2 cellular contexts compared by ENCODE assay signal in genomic region chr6:11485261-11485660, GRCh38.
TF ChIP-seq lines count a peak whose summit lies in the region.

No MANE protein-coding gene starts in this region.

TF ChIP-seq in SK-N-SH, 30 proteins besides CTCF, POLR2A, EP300 and RAD21 (continued from another document):
- TF ChIP-seq PBX3 (IDR thresholded peaks at IDR 0.05), result no peak
- no peak for TF ChIP-seq JUND (IDR thresholded peaks at IDR 0.05)
- no peak for TF ChIP-seq TCF12 (IDR thresholded peaks at IDR 0.05)
- TF ChIP-seq RFX5 (IDR thresholded peaks at IDR 0.05; ENCODE audit: low read length), result no peak
- no peak for TF ChIP-seq MXI1 (IDR thresholded peaks at IDR 0.05; ENCODE audit: low read depth, low read length)
- no peak for TF ChIP-seq RXRA (IDR thresholded peaks at IDR 0.05; ENCODE audit: borderline replicate concordance, low read depth)
- no peak for TF ChIP-seq EZH2phosphoT487 (IDR thresholded peaks at IDR 0.05; ENCODE audit: borderline replicate concordance, low read depth)
- TF ChIP-seq YY1 (IDR thresholded peaks at IDR 0.05; ENCODE audit: low read depth), result no peak
- TF ChIP-seq GABPA (IDR thresholded peaks at IDR 0.05; ENCODE audit: low read depth), result no peak
- TF ChIP-seq USF1 (IDR thresholded peaks at IDR 0.05; ENCODE audit: borderline replicate concordance, low read depth), result no peak
- no peak for TF ChIP-seq GATA2 (CRISPR knock-in tag; IDR thresholded peaks at IDR 0.05)
- no peak for TF ChIP-seq ZBTB33 (IDR thresholded peaks at IDR 0.05; ENCODE audit: borderline replicate concordance, low read depth)

TF ChIP-seq in SK-N-SH treated with all-trans-retinoic acid at 6 μM for 48 hours, 23 proteins besides CTCF, POLR2A, EP300 and RAD21 (continued from another document):
- TF ChIP-seq TSHZ2 (CRISPR knock-in tag; IDR thresholded peaks at IDR 0.05) (no peak), OSR1 (CRISPR knock-in tag; IDR thresholded peaks at IDR 0.05) (no peak), PPARA (CRISPR knock-in tag; IDR thresholded peaks at IDR 0.05; ENCODE audit: borderline replicate concordance) (no peak), TCF4 (CRISPR knock-in tag; IDR thresholded peaks at IDR 0.05; ENCODE audit: borderline replicate concordance) (no peak), ZC3H10 (CRISPR knock-in tag; IDR thresholded peaks at IDR 0.05) (no peak), TOX (CRISPR knock-in tag; IDR thresholded peaks at IDR 0.05; ENCODE audit: borderline replicate concordance) (no peak), RARB (CRISPR knock-in tag; IDR thresholded peaks at IDR 0.05) (no peak), ARNTL (CRISPR knock-in tag; IDR thresholded peaks at IDR 0.05; ENCODE audit: borderline replicate concordance, low read depth) (no peak), ZFP30 (CRISPR knock-in tag; IDR thresholded peaks at IDR 0.05) (no peak), ZNF8 (CRISPR knock-in tag; IDR thresholded peaks at IDR 0.05) (no peak), SNAI2 (CRISPR knock-in tag; IDR thresholded peaks at IDR 0.05) (no peak), BACH2 (CRISPR knock-in tag; IDR thresholded peaks at IDR 0.05; ENCODE audit: borderline replicate concordance) (no peak), PATZ1 (CRISPR knock-in tag; IDR thresholded peaks at IDR 0.05; ENCODE audit: borderline replicate concordance) (no peak), ZNF70 (CRISPR knock-in tag; IDR thresholded peaks at IDR 0.05) (no peak), CREB5 (CRISPR knock-in tag; IDR thresholded peaks at IDR 0.05; ENCODE audit: low read depth) (no peak), ESRRG (CRISPR knock-in tag; IDR thresholded peaks at IDR 0.05) (no peak)
